Comparison of ENCODE assay signal across 22 cellular contexts in the genomic region with DNA sequence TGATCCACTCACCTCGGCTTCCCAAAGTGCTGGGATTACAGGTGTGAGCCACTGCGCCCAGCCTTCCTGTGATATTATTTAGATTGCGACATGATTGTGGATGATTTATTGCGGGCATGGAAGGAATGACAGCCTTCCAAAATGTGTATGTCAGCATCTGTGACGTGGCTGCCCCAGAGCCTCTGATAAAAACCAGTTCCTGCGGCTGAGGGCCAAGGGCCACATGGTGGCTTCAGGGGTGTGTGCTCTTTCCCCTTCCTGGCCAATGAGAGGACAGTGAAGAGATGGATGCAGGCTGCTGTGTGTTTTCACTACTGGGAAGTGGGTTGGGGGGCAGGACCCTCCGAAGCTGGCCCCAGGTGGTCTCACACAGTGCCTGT. TPM values are rescaled to one million over a fixed set of nuclear protein-coding genes. Genes with fewer than 3 reads are reported as not detected.
A peak's percentile ranks its signal among the peaks of the same experiment; 100 is the strongest.
DNase-seq lines count a peak whose midpoint lies in the region; ATAC-seq and TF ChIP-seq lines count a peak whose summit lies in the region.
"Had no signal": no experiment of that assay in that cellular context is flagged by ENCODE, and none has a peak within 500 bp of the region (broad histone marks: within the 10 kb centered on the region; RNA-seq: fewer than 3 reads in every experiment).

No MANE protein-coding gene starts in this region.

- H3K4me2 ChIP-seq in GM23338 = no peak overlapping the region

- H3K27me3 Mint-ChIP-seq in GM23338 (ENCODE audit: insufficient read depth, low read depth, poor library complexity) = peaks cover 10% of the 10 kb centered on the region
- H3K27me3 Mint-ChIP-seq in naive thymus-derived CD8-positive, alpha-beta T cell = peaks cover 2 to 23% (median 6%) of the 10 kb centered on the region in 5 donors

- POLR2A ChIA-PET in GM10248 (lab: Yijun Ruan, JAX) = no interaction called here
- POLR2A ChIA-PET in naive thymus-derived CD8-positive, alpha-beta T cell (lab: Charles Lee) = no interaction called here

- TF ChIP-seq POLR2A in heart left ventricle (IDR thresholded peaks at IDR 0.05) (no peak), prostate gland (IDR thresholded peaks at IDR 0.05) (no peak)

- no peaks in the 10 kb centered on the region for H4K20me1 ChIP-seq in GM23338 (replicated peaks; ENCODE audit: insufficient read depth)

- intact Hi-C loops in left ventricle myocardium inferior (cut with micrococcal nuclease) (no loop called here), heart left ventricle (cut with DNase I) (no loop called here), prostate gland (cut with DNase I) (no loop called here)

- peaks cover 43% of the 10 kb centered on the region for H3K4me1 Mint-ChIP-seq in GM23338
- peaks cover 6 to 36% (median 15%) of the 10 kb centered on the region in 4 donors for H3K4me1 Mint-ChIP-seq in naive thymus-derived CD8-positive, alpha-beta T cell

- CTCF ChIA-PET in GM10248 (lab: Yijun Ruan, JAX) = interaction anchor here (1.3 kb wide), 1 partner anchor 38 kb away, joined by 4 read pairs; no protein-coding TSS in a partner anchor

- peaks cover 29% of the 10 kb centered on the region for H3K9me3 Mint-ChIP-seq in GM23338
- H3K9me3 Mint-ChIP-seq in naive thymus-derived CD8-positive, alpha-beta T cell = peaks cover 0 to 29% (median 10%) of the 10 kb centered on the region in 9 donors

- H3F3A ChIP-seq in GM23338 (replicated peaks; ENCODE audit: low read depth) = no peaks in the 10 kb centered on the region

- H3K79me2 ChIP-seq in GM23338 (replicated peaks; ENCODE audit: insufficient read depth) = no peaks in the 10 kb centered on the region

- peaks cover 25% of the 10 kb centered on the region for H3K36me3 Mint-ChIP-seq in GM23338 (ENCODE audit: low read depth)
- peaks cover 6 to 24% (median 14%) of the 10 kb centered on the region in 3 donors for H3K36me3 Mint-ChIP-seq in naive thymus-derived CD8-positive, alpha-beta T cell

- H3K36me3 ChIP-seq in left ventricle myocardium inferior = no peaks in the 10 kb centered on the region
- no peaks in the 10 kb centered on the region for H3K36me3 ChIP-seq in heart left ventricle
- H3K36me3 ChIP-seq in prostate gland = no peaks in the 10 kb centered on the region
- no peaks in the 10 kb centered on the region; the same call in 1 of the 2 replicates for H3K36me3 ChIP-seq in GM23338 (ENCODE audit: insufficient read depth)

- H3K4me1 ChIP-seq in left ventricle myocardium inferior (peaks cover 47% of the 10 kb centered on the region), heart left ventricle (peaks cover 0 to 48% (median 29%) of the 10 kb centered on the region in 12 donors), foreskin keratinocyte (peaks cover 7% of the 10 kb centered on the region), prostate gland (replicated peaks) (peaks cover 10% of the 10 kb centered on the region), GM23338 (ENCODE audit: insufficient read depth) (peaks cover 32% of the 10 kb centered on the region)

- H3K27ac ChIP-seq in left ventricle myocardium inferior (replicated peaks) (peak overlapping the region; percentile 66), heart left ventricle (peak overlapping the region in 4 of 12 donors; percentile 24 to 97 (median 76)), foreskin keratinocyte (no peak overlapping the region), prostate gland (peak overlapping the region; percentile 87 to 90), GM23338 (ENCODE audit: low read depth) (no peak overlapping the region)
- H3K27ac ChIP-seq: GM23248 had no signal

- TF ChIP-seq CTCF in left ventricle myocardium inferior (IDR thresholded peaks at IDR 0.05; ENCODE audit: borderline replicate concordance) = no peak
- no peak for TF ChIP-seq CTCF in heart left ventricle (IDR thresholded peaks at IDR 0.05)
- no peak for TF ChIP-seq CTCF in foreskin keratinocyte (conservative IDR thresholded peaks at IDR 0.05)
- no peak for TF ChIP-seq CTCF in prostate gland (IDR thresholded peaks at IDR 0.05)
- TF ChIP-seq CTCF in GM10248 (IDR thresholded peaks at IDR 0.05; ENCODE audit: control extremely low read depth, extremely low read depth, low read depth, missing control alignments) = no peak
- TF ChIP-seq CTCF in GM23338 (conservative IDR thresholded peaks at IDR 0.05; ENCODE audit: low read depth in 2 of 2) = no peak

- no peak overlapping the region for H2AFZ ChIP-seq in GM23338
- H2AFZ ChIP-seq: GM23248 had no signal

- H3K4me3 Mint-ChIP-seq in GM23338 = no peak overlapping the region
- H3K4me3 Mint-ChIP-seq in naive thymus-derived CD8-positive, alpha-beta T cell = peak overlapping the region in 1 of 10 donors; percentile 11
- H3K4me3 Mint-ChIP-seq: CD8-positive, alpha-beta T cell had no signal

- WGBS in heart left ventricle, 4 donors = 68 to 84% (median 72%) methylated on average over 7 of the region's 7 CpGs
- WGBS in prostate gland = 66% methylated on average over 7 of the region's 7 CpGs

- peaks cover 6% of the 10 kb centered on the region for H3K9me3 ChIP-seq in left ventricle myocardium inferior (replicated peaks)
- peaks cover 0 to 11% (median 0%) of the 10 kb centered on the region in 12 donors for H3K9me3 ChIP-seq in heart left ventricle
- no peaks in the 10 kb centered on the region for H3K9me3 ChIP-seq in prostate gland
- H3K9me3 ChIP-seq: testis had no signal

- no peak for DNase-seq in left ventricle myocardium inferior
- no peak for DNase-seq in heart left ventricle
- peak; percentile 64 to 74 for DNase-seq in foreskin keratinocyte
- no peak for DNase-seq in prostate gland (ENCODE audit: low spot score)
- DNase-seq in GM10248 (ENCODE audit: extremely low spot score) = no peak
- DNase-seq in GM23338 (ENCODE audit: low spot score) = no peak
- no peak for DNase-seq in naive thymus-derived CD8-positive, alpha-beta T cell
- DNase-seq: activated effector memory CD4-positive, alpha-beta T cell treated with Interleukin-2 at 50 U/mL for 16 hours; anterior cingulate cortex; GM23248; hypothalamus; naive thymus-derived CD4-positive, alpha-beta T cell; NCI-H187; OCI-M1; stimulated activated CD4-positive, alpha-beta T cell treated with anti-CD3 and anti-CD28 coated beads, Interleukin-1b, Interleukin-23, amount 100 ng/mL, for 48 hours; testis had no signal

- ATAC-seq in heart left ventricle = no peak
- ATAC-seq in foreskin keratinocyte = no peak
- no peak for ATAC-seq in GM23338
- ATAC-seq in naive thymus-derived CD8-positive, alpha-beta T cell = no peak
- ATAC-seq in HG02678 (IDR thresholded peaks at IDR 0.05; ENCODE audit: unreplicated experiment) = no peak
- ATAC-seq: CD8-positive, alpha-beta T cell; naive thymus-derived CD4-positive, alpha-beta T cell had no signal

- H3K27me3 ChIP-seq in left ventricle myocardium inferior (ENCODE audit: low read depth) (no peaks in the 10 kb centered on the region), heart left ventricle (no peaks in the 10 kb centered on the region), foreskin keratinocyte (no peaks in the 10 kb centered on the region), prostate gland (replicated peaks; ENCODE audit: insufficient read depth) (no peaks in the 10 kb centered on the region), GM23338 (ENCODE audit: insufficient read depth) (no peaks in the 10 kb centered on the region)
- H3K27me3 ChIP-seq: testis had no signal

- H3K9me2 ChIP-seq in GM23338 (ENCODE audit: insufficient read depth) = no peaks in the 10 kb centered on the region

- no peak overlapping the region for H3K27ac Mint-ChIP-seq in GM23338
- H3K27ac Mint-ChIP-seq in naive thymus-derived CD8-positive, alpha-beta T cell = no peak overlapping the region
- H3K27ac Mint-ChIP-seq: CD8-positive, alpha-beta T cell; naive thymus-derived CD4-positive, alpha-beta T cell had no signal

- H3K4me3 ChIP-seq in left ventricle myocardium inferior = peak overlapping the region; percentile 48
- peak overlapping the region in 3 of 12 donors; percentile 37 to 58 (median 41) for H3K4me3 ChIP-seq in heart left ventricle
- no peak overlapping the region for H3K4me3 ChIP-seq in prostate gland
- H3K4me3 ChIP-seq in GM23338 = no peak overlapping the region
- H3K4me3 ChIP-seq: GM23248, testis had no signal

RNA-seq across cellular contexts. Expression of gene HGFAC, which starts 57.4 kb away (rescaled TPM):
- total RNA-seq in left ventricle myocardium inferior (0.80 TPM), heart left ventricle (under 1 TPM in 5 of 9 donors, not detected in 4; 0.19 to 0.65 (median 0.47) TPM), foreskin keratinocyte (not detected in 2 replicates), prostate gland (1 to 10 TPM in 1 of 2 donors, under 1 TPM in 1; 0.27 to 1.9 TPM)
- polyA plus RNA-seq in heart left ventricle (under 1 TPM; 0.11 to 0.73 TPM), foreskin keratinocyte (not detected in 2 replicates), GM23338 (2016; fragmentation: Nextera tagmentation; extraction: Ambion mirVana) (not detected in 2 replicates)
- total RNA-seq in GM23338 (2014; rRNA removed; shearing (Covaris generic)) = 0.94 TPM in 1 of 2 replicates, not detected in the other
- not detected for total RNA-seq in naive thymus-derived CD8-positive, alpha-beta T cell
- not detected for polyA plus RNA-seq in naive thymus-derived CD8-positive, alpha-beta T cell
- total RNA-seq: A172; activated CD8-positive, alpha-beta memory T cell treated with anti-CD3 and anti-CD28 coated beads for 36 hours; CD8-positive, alpha-beta T cell; GM23248; HT1080; NCI-H460 had no signal
- polyA plus RNA-seq: GM23248; naive thymus-derived CD4-positive, alpha-beta T cell had no signal

Comparison
In these comparisons a context has a peak if more than half of its experiments do, and no peak if none do; other contexts are left out.
1. DNase-seq: peak in foreskin keratinocyte (2 of 2); none in left ventricle myocardium inferior (single experiment), heart left ventricle (0 of 5), prostate gland (single experiment), GM10248 (single experiment), GM23338 (single experiment) and naive thymus-derived CD8-positive, alpha-beta T cell (0 of 10).
2. H3K27ac ChIP-seq: peak in left ventricle myocardium inferior (single experiment) and prostate gland (2 of 2); none in foreskin keratinocyte (single experiment) and GM23338 (single experiment).